ENCODE assay signal across 8 cellular contexts in genomic region chr2:120346667-120347358, GRCh38. TPM values are rescaled to one million over a fixed set of nuclear protein-coding genes. Genes with fewer than 3 reads are reported as not detected.
DNase-seq lines count a peak whose midpoint lies in the region; ATAC-seq, FAIRE-seq and TF ChIP-seq lines count a peak whose summit lies in the region.

No MANE protein-coding gene starts in this region.

- H3K36me3 ChIP-seq in Caco-2 (ENCODE audit: control insufficient read depth, insufficient read depth, low read length) (no peaks in the 10 kb centered on the region), kidney (ENCODE audit: control insufficient read depth in 1 of 2, insufficient read depth in 2 of 2, low read length in 2 of 2) (no peaks in the 10 kb centered on the region)

- H3K36me3 Mint-ChIP-seq in Caco-2 (ENCODE audit: insufficient read depth, unreplicated experiment), result peaks cover 25% of the 10 kb centered on the region

- peaks cover 23% of the 10 kb centered on the region for H3K4me1 Mint-ChIP-seq in Caco-2 (ENCODE audit: low read depth, unreplicated experiment)
- peaks cover 29% of the 10 kb centered on the region for H3K4me1 Mint-ChIP-seq in stimulated activated naive CD8-positive, alpha-beta T cell treated with anti-CD3 and anti-CD28 coated beads, Interleukin-15, amount 100 ng/mL, for 72 hours

- POLR2A ChIA-PET in Caco-2 (lab: Charles Lee), result interaction anchor here (0.6 to 2.3 kb wide), 3 partner anchors 53 to 865 kb away, joined by 5 to 12 read pairs (median 8); no protein-coding TSS in a partner anchor

- intact Hi-C loops in Caco-2 (cut with micrococcal nuclease; ENCODE audit: unreplicated experiment) (no loop called here), kidney (cut with DNase I) (no loop called here)

- CTCF ChIA-PET in Caco-2 (lab: Charles Lee), result interaction anchor here (0.6 to 2.0 kb wide), 7 partner anchors 12 to 119 kb away, joined by 3 to 9 read pairs (median 5); no protein-coding TSS in a partner anchor

- H3K4me3 ChIP-seq in Caco-2 (ENCODE audit: low read depth, low read length) (peak overlapping the region; percentile 59), astrocyte of the spinal cord (ENCODE audit: low read depth, low read length) (no peak overlapping the region), kidney (ENCODE audit: low read length in 2 of 2) (peak overlapping the region in 1 of 2 donors; percentile 24)

- DNase-seq in Caco-2 (peak in 1 of 2 experiments; percentile 52), NCI-H2196 (lab: John Stamatoyannopoulos, UW; ENCODE audit: unreplicated experiment) (peak; percentile 40), astrocyte of the spinal cord (ENCODE audit: low read depth, low spot score) (peak; percentile 12), kidney (peak; percentile 73), SK-N-DZ (ENCODE audit: low spot score) (no peak), GM19238 (ENCODE audit: insufficient read length, low spot score) (no peak)
- peak in 1 of 2 donors; percentile 28 for DNase-seq in stimulated activated naive CD8-positive, alpha-beta T cell treated with anti-CD3 and anti-CD28 coated beads, Interleukin-15, amount 100 ng/mL, for 72 hours

- peak overlapping the region; percentile 99 for H3K4me3 Mint-ChIP-seq in Caco-2 (ENCODE audit: unreplicated experiment)
- peak overlapping the region; percentile 58 to 61 for H3K4me3 Mint-ChIP-seq in stimulated activated naive CD8-positive, alpha-beta T cell treated with anti-CD3 and anti-CD28 coated beads, Interleukin-15, amount 100 ng/mL, for 72 hours

- H3K4me1 ChIP-seq in Caco-2, result peaks cover 12% of the 10 kb centered on the region
- H3K4me1 ChIP-seq in kidney (ENCODE audit: control insufficient read depth in 1 of 2, insufficient read depth in 1 of 2, low read depth in 1 of 2, low read length in 2 of 2), result peaks cover 2 to 12% of the 10 kb centered on the region in 2 donors

- no peaks in the 10 kb centered on the region; the same call in 1 of the 2 replicates for H3K27me3 ChIP-seq in Caco-2 (replicated peaks; ENCODE audit: control insufficient read depth, insufficient read depth, low read length)

- no peak overlapping the region for H3K9ac ChIP-seq in kidney (ENCODE audit: low read length in 2 of 2)

- ATAC-seq in stimulated activated naive CD8-positive, alpha-beta T cell treated with anti-CD3 and anti-CD28 coated beads, Interleukin-15, amount 100 ng/mL, for 72 hours, result peak; percentile 32
- no peak for ATAC-seq in HG03039 (IDR thresholded peaks at IDR 0.05; ENCODE audit: unreplicated experiment)

- peaks cover 3% of the 10 kb centered on the region for H3K27me3 Mint-ChIP-seq in Caco-2 (ENCODE audit: insufficient read depth, unreplicated experiment)
- H3K27me3 Mint-ChIP-seq in stimulated activated naive CD8-positive, alpha-beta T cell treated with anti-CD3 and anti-CD28 coated beads, Interleukin-15, amount 100 ng/mL, for 72 hours, result peaks cover 74% of the 10 kb centered on the region

- peak overlapping the region; percentile 73 for H3K27ac Mint-ChIP-seq in Caco-2 (ENCODE audit: unreplicated experiment)
- no peak overlapping the region for H3K27ac Mint-ChIP-seq in stimulated activated naive CD8-positive, alpha-beta T cell treated with anti-CD3 and anti-CD28 coated beads, Interleukin-15, amount 100 ng/mL, for 72 hours

- H3K27ac ChIP-seq in kidney (ENCODE audit: low read depth in 2 of 2, low read length in 2 of 2), result no peak overlapping the region

- TF ChIP-seq CTCF in Caco-2 (IDR thresholded peaks at IDR 0.05; ENCODE audit: insufficient read depth in 1 of 2, low read depth in 1 of 2, low read length in 1 of 2, severe bottlenecking in 1 of 2, unreplicated experiment in 1 of 2) (no peak), astrocyte of the spinal cord (IDR thresholded peaks at IDR 0.05; ENCODE audit: low read depth, low read length) (no peak), kidney (IDR thresholded peaks at IDR 0.05; ENCODE audit: borderline replicate concordance, extremely low read depth, insufficient read depth) (no peak)

- in situ Hi-C loops in astrocyte of the spinal cord (cut with HindIII; ENCODE audit: low sequenced_read_pairs), result no loop called here

- H3K9me3 Mint-ChIP-seq in Caco-2 (ENCODE audit: unreplicated experiment), result no peaks in the 10 kb centered on the region
- H3K9me3 Mint-ChIP-seq in stimulated activated naive CD8-positive, alpha-beta T cell treated with anti-CD3 and anti-CD28 coated beads, Interleukin-15, amount 100 ng/mL, for 72 hours, result no peaks in the 10 kb centered on the region

- H3K9me3 ChIP-seq in Caco-2, result no peaks in the 10 kb centered on the region
- no peaks in the 10 kb centered on the region for H3K9me3 ChIP-seq in kidney (ENCODE audit: control insufficient read depth in 1 of 2, low read length in 2 of 2)

- no peak for FAIRE-seq in kidney (lab: Jason Lieb, UNC)

- TSS peak; percentile 48 for BruUV-seq in Caco-2 (replicated peaks; lab: Mats Ljungman, UMichigan)

RNA-seq across cellular contexts. Expression of gene INHBB, which starts 0.9 kb away (rescaled TPM):
- total RNA-seq in Caco-2 (2022) (28.6 and 28.9 TPM in 2 replicates), kidney (3.7 TPM)
- 0.49 TPM for polyA plus RNA-seq in kidney (ENCODE audit: insufficient read depth, low read depth, low replicate concordance)
- polyA plus RNA-seq in SK-N-DZ (2014; cell fraction: cytosol; rRNA removed), result not detected in 2 replicates
- not detected in 2 replicates for polyA plus RNA-seq in SK-N-DZ (2014; cell fraction: nucleus; rRNA removed)

Comparison
In these comparisons a context has a peak if more than half of its experiments do, and no peak if none do; other contexts are left out.
1. DNase-seq: peak in NCI-H2196 (single experiment), astrocyte of the spinal cord (single experiment) and kidney (single experiment); none in SK-N-DZ (single experiment) and GM19238 (single experiment).